Comparison of ENCODE assay signal across 1 cellular context in the genomic region with DNA sequence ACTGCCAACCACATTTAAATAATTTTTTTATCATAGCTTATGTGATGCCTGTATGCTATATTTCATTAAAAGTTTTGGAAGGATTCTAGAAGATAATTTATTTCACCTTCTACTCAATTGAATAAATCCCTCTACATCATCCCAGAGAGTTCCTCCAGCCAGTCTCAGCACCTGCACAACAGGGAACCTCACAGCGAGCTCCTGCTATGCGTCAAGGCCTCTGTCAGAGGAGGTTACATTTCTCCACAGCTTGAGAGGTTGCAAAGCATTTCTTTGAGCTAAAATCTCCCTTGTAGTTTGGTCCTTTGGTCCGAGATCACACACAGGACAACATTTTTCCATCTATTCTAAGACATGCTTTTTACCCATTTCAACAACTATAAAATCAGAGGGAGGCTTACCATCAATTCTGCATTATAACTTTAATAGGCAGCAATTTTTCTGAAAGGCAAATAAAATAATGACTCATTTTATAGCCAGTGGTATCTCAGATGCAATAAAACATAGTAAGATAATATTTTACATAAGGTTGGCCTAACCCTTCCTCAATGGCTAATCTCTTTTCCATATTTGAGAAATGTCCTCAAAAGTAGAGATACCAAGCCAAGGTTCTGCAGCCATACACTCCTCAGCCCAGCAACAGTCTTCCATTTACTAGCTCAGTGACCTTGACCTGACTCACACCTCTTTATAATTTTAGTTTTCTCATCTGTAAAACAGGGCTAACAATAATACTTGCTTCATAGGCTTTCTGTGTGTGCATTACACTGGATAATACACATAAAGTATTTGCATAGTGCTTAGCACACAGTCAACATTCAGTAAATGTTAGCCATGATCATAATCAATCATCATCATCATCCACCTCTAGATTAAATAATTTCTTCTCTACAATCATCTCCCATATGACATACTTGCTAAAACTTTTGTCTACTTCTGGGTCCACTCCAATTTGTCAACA.
TF ChIP-seq lines count a peak whose summit lies in the region.

No MANE protein-coding gene starts in this region.

TF ChIP-seq in HEK293, 187 proteins besides CTCF, POLR2A, EP300 and RAD21 (continued from another document):
- TF ChIP-seq, protein P1, sequence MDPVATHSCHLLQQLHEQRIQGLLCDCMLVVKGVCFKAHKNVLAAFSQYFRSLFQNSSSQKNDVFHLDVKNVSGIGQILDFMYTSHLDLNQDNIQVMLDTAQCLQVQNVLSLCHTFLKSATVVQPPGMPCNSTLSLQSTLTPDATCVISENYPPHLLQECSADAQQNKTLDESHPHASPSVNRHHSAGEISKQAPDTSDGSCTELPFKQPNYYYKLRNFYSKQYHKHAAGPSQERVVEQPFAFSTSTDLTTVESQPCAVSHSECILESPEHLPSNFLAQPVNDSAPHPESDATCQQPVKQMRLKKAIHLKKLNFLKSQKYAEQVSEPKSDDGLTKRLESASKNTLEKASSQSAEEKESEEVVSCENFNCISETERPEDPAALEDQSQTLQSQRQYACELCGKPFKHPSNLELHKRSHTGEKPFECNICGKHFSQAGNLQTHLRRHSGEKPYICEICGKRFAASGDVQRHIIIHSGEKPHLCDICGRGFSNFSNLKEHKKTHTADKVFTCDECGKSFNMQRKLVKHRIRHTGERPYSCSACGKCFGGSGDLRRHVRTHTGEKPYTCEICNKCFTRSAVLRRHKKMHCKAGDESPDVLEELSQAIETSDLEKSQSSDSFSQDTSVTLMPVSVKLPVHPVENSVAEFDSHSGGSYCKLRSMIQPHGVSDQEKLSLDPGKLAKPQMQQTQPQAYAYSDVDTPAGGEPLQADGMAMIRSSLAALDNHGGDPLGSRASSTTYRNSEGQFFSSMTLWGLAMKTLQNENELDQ (tag by site-specific recombination; IDR thresholded peaks at IDR 0.05; ENCODE audit: low read depth) = no peak
- TF ChIP-seq ZNF501 (tag by site-specific recombination; IDR thresholded peaks at IDR 0.05) (peak; percentile 34; the same call in 1 of the 2 replicates), KLF17 (tag by site-specific recombination; IDR thresholded peaks at IDR 0.05) (no peak), SALL2 (tag by site-specific recombination; IDR thresholded peaks at IDR 0.05; ENCODE audit: borderline replicate concordance) (no peak), GLI2 (tag by site-specific recombination; IDR thresholded peaks at IDR 0.05; ENCODE audit: borderline replicate concordance, low read depth) (0 out of 2 replicates have a peak, but pooled peaks have one; percentile 56), ZNF416 (tag by site-specific recombination; IDR thresholded peaks at IDR 0.05) (no peak), ZNF155 (tag by site-specific recombination; IDR thresholded peaks at IDR 0.05) (no peak), ZNF548 (tag by site-specific recombination; IDR thresholded peaks at IDR 0.05) (no peak)
